Comparison of ENCODE assay signal across 20 cellular contexts in genomic region chr10:60798870-60799269, GRCh38. TPM values are rescaled to one million over a fixed set of nuclear protein-coding genes. Genes with fewer than 3 reads are reported as not detected.
DNase-seq lines count a peak whose midpoint lies in the region; ATAC-seq, FAIRE-seq and TF ChIP-seq lines count a peak whose summit lies in the region.
"Had no signal": no experiment of that assay in that cellular context is flagged by ENCODE, and none has a peak within 500 bp of the region (broad histone marks: within the 10 kb centered on the region; RNA-seq: fewer than 3 reads in every experiment).

No MANE protein-coding gene starts in this region.

- H3K27ac Mint-ChIP-seq in stimulated activated naive CD8-positive, alpha-beta T cell treated with anti-CD3 and anti-CD28 coated beads, Interleukin-15, amount 100 ng/mL, for 72 hours = no peak overlapping the region
- H3K27ac Mint-ChIP-seq: B cell; CD4-positive, CD25-positive, alpha-beta regulatory T cell; CD8-positive, alpha-beta memory T cell; HFFc6 had no signal

- in situ Hi-C loops in K562 (cut with MboI) = no loop called here

- POLR2A ChIA-PET in PC-3 (lab: Charles Lee; ENCODE audit: unreplicated experiment) = no interaction called here
- POLR2A ChIA-PET in K562 (lab: Yijun Ruan, JAX) = interaction anchor here (0.6 to 1.7 kb wide), 5 partner anchors 8 to 76 kb away, joined by 3 to 5 read pairs (median 3); partner anchors contain the start of gene CDK1

- BruUV-seq in PC-3 (replicated peaks; lab: Mats Ljungman, UMichigan) (TSS peak; percentile 8), K562 (replicated peaks; lab: Mats Ljungman, UMichigan) (no TSS peak)

- H3K36me3 ChIP-seq in PC-3 (ENCODE audit: low read depth, low read length) (peaks cover 35% of the 10 kb centered on the region), K562 (ENCODE audit: control insufficient read depth, insufficient read depth, low read length) (peaks cover 35% of the 10 kb centered on the region), BE2C (peaks cover 36% of the 10 kb centered on the region), prostate gland (no peaks in the 10 kb centered on the region)

- no peaks in the 10 kb centered on the region for H3K9me1 ChIP-seq in K562 (ENCODE audit: control insufficient read depth, insufficient read depth, low read length)

- H3K9me2 ChIP-seq in PC-3 (replicated peaks; ENCODE audit: low read length) = no peaks in the 10 kb centered on the region

- H3K27me3 ChIP-seq in PC-3 (ENCODE audit: low read length) = no peaks in the 10 kb centered on the region
- H3K27me3 ChIP-seq in K562 (ENCODE audit: control insufficient read depth in 2 of 2, insufficient read depth in 2 of 2, low read length in 2 of 2) = no peaks in the 10 kb centered on the region
- H3K27me3 ChIP-seq in BE2C = no peaks in the 10 kb centered on the region
- no peaks in the 10 kb centered on the region for H3K27me3 ChIP-seq in prostate gland (replicated peaks; ENCODE audit: insufficient read depth)

- FAIRE-seq in K562 (lab: Jason Lieb, UNC) = no peak
- FAIRE-seq: G401.6, GM12891, GM19239, H1, HTR-8/SVneo had no signal

- H3K4me3 Mint-ChIP-seq in stimulated activated naive CD8-positive, alpha-beta T cell treated with anti-CD3 and anti-CD28 coated beads, Interleukin-15, amount 100 ng/mL, for 72 hours = no peak overlapping the region
- H3K4me3 Mint-ChIP-seq: B cell; CD4-positive, CD25-positive, alpha-beta regulatory T cell; CD8-positive, alpha-beta memory T cell; HFFc6 had no signal

- H3F3A ChIP-seq in PC-3 (ENCODE audit: low read length, unreplicated experiment) = peaks cover 13% of the 10 kb centered on the region

- no peaks in the 10 kb centered on the region for H3K27me3 Mint-ChIP-seq in stimulated activated naive CD8-positive, alpha-beta T cell treated with anti-CD3 and anti-CD28 coated beads, Interleukin-15, amount 100 ng/mL, for 72 hours
- H3K27me3 Mint-ChIP-seq: B cell; CD4-positive, CD25-positive, alpha-beta regulatory T cell; CD8-positive, alpha-beta memory T cell had no signal

- ATAC-seq in stimulated activated naive CD8-positive, alpha-beta T cell treated with anti-CD3 and anti-CD28 coated beads, Interleukin-15, amount 100 ng/mL, for 72 hours = peak; percentile 9
- no peak for ATAC-seq in stimulated activated naive CD8-positive, alpha-beta T cell treated with anti-CD3 and anti-CD28 coated beads, Interleukin-15, Interleukin-2, amounts not matched to agents 100 U/mL and 50 U/mL, for 24 hours
- ATAC-seq in PC-3 (no peak), K562 (no peak)

- intact Hi-C loops in PC-3 (cut with micrococcal nuclease) = no loop called here
- intact Hi-C loops in K562 (cut with micrococcal nuclease) = no loop called here
- intact Hi-C loops in prostate gland (cut with DNase I) = no loop called here

- H4K20me1 ChIP-seq in PC-3 (ENCODE audit: low read length) = peaks cover 11% of the 10 kb centered on the region; the same call in 1 of the 2 replicates
- no peaks in the 10 kb centered on the region for H4K20me1 ChIP-seq in K562 (replicated peaks; ENCODE audit: control insufficient read depth, insufficient read depth, low read length)

- 63% methylated on average over 4 of the region's 4 CpGs for WGBS in K562 (ENCODE audit: insufficient coverage, low coverage, missing lambda C conversion rate)
- WGBS in prostate gland = 95% methylated on average over 4 of the region's 4 CpGs

- no peak for TF ChIP-seq CTCF in PC-3 (conservative IDR thresholded peaks at IDR 0.05; ENCODE audit: low read depth, low read length)
- TF ChIP-seq CTCF in K562 (IDR thresholded peaks at IDR 0.05 in 2 of 3, conservative IDR thresholded peaks at IDR 0.05 in 1 of 3; ENCODE audit: insufficient read depth in 2 of 3, low read depth in 1 of 3, low read length in 3 of 3) = no peak
- no peak for TF ChIP-seq CTCF in foreskin fibroblast (IDR thresholded peaks at IDR 0.05; ENCODE audit: low read depth, low read length)
- TF ChIP-seq CTCF in BE2C (IDR thresholded peaks at IDR 0.05; ENCODE audit: low read depth, low read length) = no peak
- TF ChIP-seq CTCF in prostate gland (IDR thresholded peaks at IDR 0.05) = no peak

- H3K27ac ChIP-seq in PC-3 (ENCODE audit: low read length) (no peak overlapping the region), K562 (ENCODE audit: extremely low read depth, low read depth, low read length) (no peak overlapping the region), prostate gland (no peak overlapping the region)

- H3K4me3 ChIP-seq in PC-3 (ENCODE audit: low read length) (no peak overlapping the region), K562 (no peak overlapping the region), foreskin fibroblast (ENCODE audit: low read depth in 1 of 2, low read length in 2 of 2) (no peak overlapping the region), BE2C (ENCODE audit: low read depth, low read length) (no peak overlapping the region), prostate gland (no peak overlapping the region)

- TF ChIP-seq RAD21 in K562 (CRISPR knock-in tag; conservative IDR thresholded peaks at IDR 0.05 in 1 of 2, IDR thresholded peaks at IDR 0.05 in 1 of 2) = no peak

- H3K4me1 Mint-ChIP-seq in stimulated activated naive CD8-positive, alpha-beta T cell treated with anti-CD3 and anti-CD28 coated beads, Interleukin-15, amount 100 ng/mL, for 72 hours = peaks cover 5% of the 10 kb centered on the region
- H3K4me1 Mint-ChIP-seq: B cell had no signal

- CTCF ChIA-PET in PC-3 (lab: Charles Lee) (no interaction called here), K562 (lab: Yijun Ruan, JAX; ENCODE audit: low intra/inter-chr PET ratio) (no interaction called here)

- TF ChIP-seq POLR2A in K562 (conservative IDR thresholded peaks at IDR 0.05) = no peak
- TF ChIP-seq POLR2A in prostate gland (IDR thresholded peaks at IDR 0.05) = no peak

- no peak for DNase-seq in stimulated activated naive CD8-positive, alpha-beta T cell treated with anti-CD3 and anti-CD28 coated beads, Interleukin-15, amount 100 ng/mL, for 72 hours
- DNase-seq in stimulated activated naive CD8-positive, alpha-beta T cell treated with anti-CD3 and anti-CD28 coated beads, Interleukin-15, Interleukin-2, amounts not matched to agents 100 U/mL and 50 U/mL, for 24 hours = no peak
- DNase-seq in PC-3 (no peak), K562 (ENCODE audit: extremely low read depth in 1 of 4, low spot score in 3 of 4) (no peak), foreskin fibroblast (no peak), BE2C (no peak), prostate gland (ENCODE audit: low spot score) (no peak)
- DNase-seq: C1 segment of cervical spinal cord; CD4-positive, CD25-positive, alpha-beta regulatory T cell; CD8-positive, alpha-beta memory T cell; COR-L47; DMS 273 treated with DMSO at 0.1 percent for 48 hours; DMS53; HFFc6 had no signal

- H3K4me2 ChIP-seq in PC-3 (ENCODE audit: low read length) (no peak overlapping the region), K562 (ENCODE audit: insufficient read depth, low read length) (no peak overlapping the region)

- H3K9ac ChIP-seq in PC-3 (ENCODE audit: low read length) (no peak overlapping the region), K562 (ENCODE audit: insufficient read depth in 1 of 2, low read depth in 2 of 2, low read length in 2 of 2) (no peak overlapping the region)

- no peak overlapping the region for H2AFZ ChIP-seq in PC-3 (ENCODE audit: low read length)
- H2AFZ ChIP-seq in K562 (ENCODE audit: low read depth, low read length) = no peak overlapping the region

- H3K4me1 ChIP-seq in PC-3 (ENCODE audit: insufficient read depth, low read length) (peaks cover 23% of the 10 kb centered on the region), K562 (replicated peaks in 1 of 2; ENCODE audit: control insufficient read depth in 2 of 2, insufficient read depth in 2 of 2, low read length in 2 of 2) (no peaks in the 10 kb centered on the region), BE2C (no peaks in the 10 kb centered on the region), prostate gland (replicated peaks) (no peaks in the 10 kb centered on the region)

- TF ChIP-seq EP300 in K562 (IDR thresholded peaks at IDR 0.05; ENCODE audit: low read length) = no peak

- no peaks in the 10 kb centered on the region for H3K9me3 Mint-ChIP-seq in stimulated activated naive CD8-positive, alpha-beta T cell treated with anti-CD3 and anti-CD28 coated beads, Interleukin-15, amount 100 ng/mL, for 72 hours
- H3K9me3 Mint-ChIP-seq: CD8-positive, alpha-beta memory T cell; HFFc6 had no signal

- H3K79me2 ChIP-seq in PC-3 (ENCODE audit: low read length) (peaks cover 3% of the 10 kb centered on the region; the same call in 1 of the 2 replicates), K562 (ENCODE audit: control insufficient read depth, insufficient read depth, low read length) (peaks cover 3% of the 10 kb centered on the region; the same call in 1 of the 3 replicates)

- H3K9me3 ChIP-seq in PC-3 (ENCODE audit: low read length) = no peaks in the 10 kb centered on the region
- H3K9me3 ChIP-seq in K562 (replicated peaks; ENCODE audit: control insufficient read depth, insufficient read depth, low read depth, low read length) = no peaks in the 10 kb centered on the region
- H3K9me3 ChIP-seq in BE2C = no peaks in the 10 kb centered on the region
- no peaks in the 10 kb centered on the region for H3K9me3 ChIP-seq in prostate gland

TF ChIP-seq in K562, 482 proteins besides CTCF, POLR2A, EP300 and RAD21:
- TF ChIP-seq ZNF57 (CRISPR knock-in tag; IDR thresholded peaks at IDR 0.05) = no peak
- TF ChIP-seq ZNF695 (CRISPR knock-in tag; IDR thresholded peaks at IDR 0.05) = no peak
- TF ChIP-seq ZNF121 (CRISPR knock-in tag; conservative IDR thresholded peaks at IDR 0.05) = peak; percentile 54; the same call in 1 of the 2 replicates

RNA-seq across cellular contexts. Expression of gene CDK1, which starts 20.6 kb away (rescaled TPM):
- total RNA-seq in PC-3 (2014; rRNA removed) (166 and 202 TPM in 2 replicates), K562 (2014; rRNA removed) (122 and 156 TPM in 2 replicates), K562 (2014; rRNA removed; fragmentation: Illumina TruSeq; extraction: Trizol) (306 and 331 TPM in 2 replicates), K562 (2015; rRNA removed; fragmentation: Illumina TruSeq; extraction: Trizol) (213 and 236 TPM in 2 replicates), K562 (2021) (159 and 174 TPM in 2 replicates), prostate gland (1 to 10 TPM; 5.3 to 5.7 TPM)
- 71.4 and 283 TPM in 2 replicates for total RNA-seq in K562 (2011; cell fraction: chromatin; rRNA removed; ENCODE audit: low replicate concordance)
- 32.2 and 40.9 TPM in 2 replicates for total RNA-seq in K562 (2011; cell fraction: nucleolus; rRNA removed)
- total RNA-seq in K562 (2011; cell fraction: nucleoplasm; rRNA removed) = 114 and 180 TPM in 2 replicates
- polyA plus RNA-seq in K562 (2011; rRNA removed) (259 and 366 TPM in 2 replicates), K562 (2014; fragmentation: Illumina TruSeq; extraction: Trizol) (206 and 228 TPM in 2 replicates), K562 (2014; fragmentation: Nextera tagmentation; extraction: Ambion mirVana) (100 to 1,000 TPM; 568 to 685 TPM), K562 (2014; rRNA removed) (204 and 210 TPM in 2 replicates)
- 38.7 and 88.0 TPM in 2 replicates for polyA plus RNA-seq in K562 (2011; cell fraction: cytosol; rRNA removed)
- 109 and 195 TPM in 2 replicates for polyA plus RNA-seq in K562 (2011; cell fraction: nucleus; rRNA removed)
- polyA plus RNA-seq in K562 (2012) = 130 and 154 TPM in 2 replicates
- 110 and 131 TPM in 2 replicates for polyA minus RNA-seq in K562 (2011; rRNA and poly(A)+ RNA removed)
- polyA minus RNA-seq in K562 (2011; cell fraction: cytosol; rRNA and poly(A)+ RNA removed) = 37.6 and 52.2 TPM in 2 replicates
- 102 and 159 TPM in 2 replicates for polyA minus RNA-seq in K562 (2011; cell fraction: nucleus; rRNA and poly(A)+ RNA removed)
- polyA plus RNA-seq in BE2C (2012; ENCODE audit: insufficient read depth, insufficient read length, low read depth) = 13.7 TPM

Comparison
In these comparisons a context has a peak if more than half of its experiments do, and no peak if none do; other contexts are left out.
1. RNA of gene CDK1, which starts 20.6 kb away (total RNA-seq): 32.2 to 331 TPM in K562 and 166 to 202 TPM in PC-3; 5.3 to 5.7 TPM in prostate gland; every median in the first group is over 4 times any median in the second.